11 cellular contexts compared by ENCODE assay signal in the genomic region with DNA sequence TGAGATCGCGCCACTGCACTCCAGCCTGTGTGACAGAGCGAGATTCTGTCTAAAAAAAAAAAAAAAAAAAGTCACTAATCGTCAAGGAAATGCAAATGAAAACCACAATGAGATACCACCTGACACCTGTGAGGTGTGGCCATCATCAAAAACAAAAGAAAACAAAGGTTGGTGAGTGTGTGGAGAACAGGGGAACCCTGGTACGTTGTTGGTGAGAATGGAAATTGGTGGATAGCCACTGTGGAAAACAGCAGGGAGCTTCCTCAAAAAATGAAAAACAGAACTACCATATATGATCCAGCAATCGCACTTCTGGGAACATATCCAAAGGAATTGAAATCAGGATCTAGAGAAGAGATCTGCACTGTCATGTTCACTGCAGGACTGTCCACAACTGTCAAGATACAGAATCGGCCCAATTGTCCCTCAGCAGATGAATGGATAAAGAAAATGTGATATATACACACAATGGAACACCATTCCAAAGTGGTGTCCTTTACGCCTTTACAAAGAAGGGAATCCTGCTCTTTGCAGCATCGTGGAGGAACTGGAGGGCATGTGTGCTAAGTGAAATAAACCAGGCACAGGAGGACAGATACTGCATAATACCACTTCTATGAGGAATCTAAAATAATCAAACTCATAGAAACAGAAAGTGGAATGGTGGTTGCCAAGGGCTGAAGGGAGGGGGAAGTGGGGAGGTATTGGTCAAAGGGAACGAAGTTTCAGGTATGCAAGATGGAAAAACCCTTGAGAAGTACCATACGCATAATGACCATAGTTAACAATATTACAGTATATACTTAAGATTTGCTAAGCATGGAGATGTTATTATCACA.
A peak's percentile ranks its signal among the peaks of the same experiment; 100 is the strongest.
DNase-seq lines count a peak whose midpoint lies in the region; ATAC-seq, FAIRE-seq and TF ChIP-seq lines count a peak whose summit lies in the region.
"Had no signal": no experiment of that assay in that cellular context is flagged by ENCODE, and none has a peak within 500 bp of the region (broad histone marks: within the 10 kb centered on the region; RNA-seq: fewer than 3 reads in every experiment).

No MANE protein-coding gene starts in this region.

- SMC1A ChIA-PET in GM12878 (lab: Charles Lee; ENCODE audit: uncharacterized antibody, unreplicated experiment) = interaction anchor here (0.8 to 2.3 kb wide), 17 partner anchors 9 to 348 kb away, joined by 3 to 8 read pairs (median 4); no protein-coding TSS in a partner anchor

- CTCF ChIA-PET in CD8-positive, alpha-beta memory T cell (lab: Charles Lee) = interaction anchor here (0.7 to 3.1 kb wide), 5 partner anchors 15 to 311 kb away, joined by 3 to 17 read pairs (median 4); no protein-coding TSS in a partner anchor
- CTCF ChIA-PET in GM12878 (lab: Yijun Ruan, JAX) = interaction anchor here (0.7 to 3.0 kb wide), 9 partner anchors 9 to 313 kb away, joined by 3 to 13 read pairs (median 5); no protein-coding TSS in a partner anchor

- H4K20me1 ChIP-seq in GM12878 (ENCODE audit: control insufficient read depth, insufficient read depth) = no peaks in the 10 kb centered on the region

- peak overlapping the region; percentile 7 for H3K4me3 ChIP-seq in CD8-positive, alpha-beta memory T cell (ENCODE audit: low read length)
- H3K4me3 ChIP-seq in GM12878 (peak overlapping the region; percentile 64), left lung (no peak overlapping the region)

- H3K9me3 ChIP-seq in CD8-positive, alpha-beta memory T cell (ENCODE audit: low read length) = no peaks in the 10 kb centered on the region
- peaks cover 2% of the 10 kb centered on the region; the same call in 1 of the 3 replicates for H3K9me3 ChIP-seq in GM12878 (replicated peaks; ENCODE audit: control insufficient read depth, insufficient read depth, low read length)
- H3K9me3 ChIP-seq in left lung = no peaks in the 10 kb centered on the region

- H3K4me3 Mint-ChIP-seq in CD8-positive, alpha-beta memory T cell = peak overlapping the region; percentile 64 to 87 (median 83)

- intact Hi-C loops in GM12878 (cut with micrococcal nuclease; ENCODE audit: unreplicated experiment) (loop anchor here (1.0 to 5.0 kb wide), 2 partner anchors 218 to 235 kb away; no protein-coding TSS in a partner anchor), left lung (cut with DNase I) (no loop called here), posterior cingulate gyrus (cut with DNase I) (no loop called here)

- peak; percentile 88 for FAIRE-seq in GM12878 (lab: Jason Lieb, UNC)
- FAIRE-seq: keratinocyte had no signal

- peaks cover 0 to 13% (median 3%) of the 10 kb centered on the region in 3 donors for H3K36me3 Mint-ChIP-seq in CD8-positive, alpha-beta memory T cell

- ATAC-seq in GM19467 (IDR thresholded peaks at IDR 0.05; ENCODE audit: unreplicated experiment) = peak; percentile 48
- peak; percentile 50 for ATAC-seq in HG03342 (IDR thresholded peaks at IDR 0.05; ENCODE audit: unreplicated experiment)
- peak; percentile 72 for ATAC-seq in GM12878
- no peak for ATAC-seq in left lung

- H3K4me2 ChIP-seq in GM12878 (ENCODE audit: control insufficient read depth, insufficient read depth) = peak overlapping the region; percentile 53

- H3K27me3 ChIP-seq in CD8-positive, alpha-beta memory T cell (ENCODE audit: insufficient read depth, low read length, poor library complexity, severe bottlenecking) = no peaks in the 10 kb centered on the region
- H3K27me3 ChIP-seq in GM12878 (replicated peaks in 1 of 2; ENCODE audit: control insufficient read depth in 2 of 2, insufficient read depth in 2 of 2, low read length in 1 of 2) (no peaks in the 10 kb centered on the region), left lung (no peaks in the 10 kb centered on the region)

- in situ Hi-C loops in GM12878 (cut with MboI) = no loop called here

- peak overlapping the region; percentile 4 to 95 (median 94) for H3K27ac Mint-ChIP-seq in CD8-positive, alpha-beta memory T cell

- POLR2A ChIA-PET in CD8-positive, alpha-beta memory T cell (lab: Charles Lee) = interaction anchor here (0.6 kb wide), 3 partner anchors 36 to 209 kb away, joined by 3 to 7 read pairs (median 3); no protein-coding TSS in a partner anchor
- POLR2A ChIA-PET in GM12878 (lab: Charles Lee) = interaction anchor here (0.6 to 2.2 kb wide), 6 partner anchors 14 to 728 kb away, joined by 3 to 8 read pairs (median 6); no protein-coding TSS in a partner anchor

- no peaks in the 10 kb centered on the region for H3K79me2 ChIP-seq in GM12878 (ENCODE audit: control insufficient read depth, insufficient read depth, low read length)

- no peak overlapping the region for H3K27ac ChIP-seq in CD8-positive, alpha-beta memory T cell (ENCODE audit: low read depth, low read length)
- H3K27ac ChIP-seq in GM12878 (ENCODE audit: control insufficient read depth, insufficient read depth) (peak overlapping the region; percentile 75), left lung (no peak overlapping the region)

- no peak for TF ChIP-seq POLR2A in GM12878 (IDR thresholded peaks at IDR 0.05; ENCODE audit: low read depth, low read length)

- H3K27me3 Mint-ChIP-seq in CD8-positive, alpha-beta memory T cell = no peaks in the 10 kb centered on the region

- peaks cover 42% of the 10 kb centered on the region for H3K4me1 ChIP-seq in CD8-positive, alpha-beta memory T cell (ENCODE audit: insufficient read depth, low read length)
- H3K4me1 ChIP-seq in GM12878 (ENCODE audit: control insufficient read depth, insufficient read depth, low read length) (peaks cover 34% of the 10 kb centered on the region), left lung (peaks cover 0 to 21% of the 10 kb centered on the region in 2 donors)

- H2AFZ ChIP-seq in GM12878 (ENCODE audit: control insufficient read depth, low read depth, low read length) = no peak overlapping the region

- WGBS in GM12878 (ENCODE audit: insufficient coverage, insufficient replicate concordance, low lambda C conversion rate, missing lambda C conversion rate) = under 1% methylated on average over 11 of the region's 11 CpGs

- peak in 4 of 5 donors; percentile 12 to 69 (median 61) for DNase-seq in CD8-positive, alpha-beta memory T cell
- DNase-seq in GM12878 (ENCODE audit: low read depth, low spot score) (peak; percentile 77), HPDE6-E6E7 (ENCODE audit: extremely low spot score) (no peak), left lung (no peak), posterior cingulate gyrus (no peak)
- DNase-seq in stimulated activated CD8-positive, alpha-beta memory T cell treated with anti-CD3 and anti-CD28 coated beads, Interleukin-4, amount 100 ng/mL, for 48 hours = no peak
- DNase-seq: DND-41, NCI-H226 had no signal

- peak; percentile 69 to 86 for TF ChIP-seq EP300 in GM12878 (IDR thresholded peaks at IDR 0.05; ENCODE audit: borderline replicate concordance in 1 of 2, control insufficient read depth in 1 of 2, low read depth in 2 of 2, low read length in 2 of 2)

- H3K36me3 ChIP-seq in CD8-positive, alpha-beta memory T cell (ENCODE audit: insufficient read depth, low read length) = no peaks in the 10 kb centered on the region
- no peaks in the 10 kb centered on the region for H3K36me3 ChIP-seq in GM12878 (ENCODE audit: control insufficient read depth in 2 of 2, insufficient read depth in 2 of 2, low read length in 1 of 2)
- H3K36me3 ChIP-seq in left lung = no peaks in the 10 kb centered on the region

- peaks cover 45 to 56% (median 56%) of the 10 kb centered on the region in 3 donors for H3K4me1 Mint-ChIP-seq in CD8-positive, alpha-beta memory T cell

- TF ChIP-seq RAD21 in GM12878 (IDR thresholded peaks at IDR 0.05; ENCODE audit: insufficient read depth, low read depth, low read length) = no peak

- RAD21 ChIA-PET in GM12878 (lab: Charles Lee; ENCODE audit: unreplicated experiment) = interaction anchor here (0.6 to 2.8 kb wide), 19 partner anchors 9 to 718 kb away, joined by 3 to 15 read pairs (median 4); no protein-coding TSS in a partner anchor

- H3K9ac ChIP-seq in GM12878 (ENCODE audit: control insufficient read depth, insufficient read depth, low read length) = peak overlapping the region; percentile 54; the same call in 1 of the 2 replicates

- no peaks in the 10 kb centered on the region for H3K9me3 Mint-ChIP-seq in CD8-positive, alpha-beta memory T cell

- TF ChIP-seq CTCF in GM12878 (IDR thresholded peaks at IDR 0.05 in 2 of 3, conservative IDR thresholded peaks at IDR 0.05 in 1 of 3; ENCODE audit: control insufficient read depth in 2 of 3, extremely low read depth in 1 of 3, insufficient read depth in 1 of 3, low read depth in 3 of 3, low read length in 3 of 3) (no peak), left lung (IDR thresholded peaks at IDR 0.05) (no peak)

- TSS peak; percentile 89 for BruUV-seq in GM12878 (replicated peaks; lab: Mats Ljungman, UMichigan)

TF ChIP-seq in GM12878, 131 proteins besides CTCF, POLR2A, EP300 and RAD21 (continues in another document):
- TF ChIP-seq HDAC6 (IDR thresholded peaks at IDR 0.05; ENCODE audit: unreplicated experiment) = no peak
- no peak for TF ChIP-seq MEF2B (IDR thresholded peaks at IDR 0.05; ENCODE audit: partially characterized antibody, poor library complexity, severe bottlenecking)
- TF ChIP-seq CREB1 (IDR thresholded peaks at IDR 0.05; ENCODE audit: low read depth) = no peak
- TF ChIP-seq PML (IDR thresholded peaks at IDR 0.05; ENCODE audit: low read length) = no peak
- no peak for TF ChIP-seq TCF7 (IDR thresholded peaks at IDR 0.05; ENCODE audit: borderline replicate concordance)
- TF ChIP-seq SMC3 (IDR thresholded peaks at IDR 0.05; ENCODE audit: borderline replicate concordance, low read length) = no peak
- no peak for TF ChIP-seq ZZZ3 (IDR thresholded peaks at IDR 0.05; ENCODE audit: control insufficient read depth, insufficient read length, low read depth)
- TF ChIP-seq CBX3 (IDR thresholded peaks at IDR 0.05; ENCODE audit: borderline replicate concordance, low read depth) = no peak

Comparison
In these comparisons a context has a peak if more than half of its experiments do, and no peak if none do; other contexts are left out.
1. DNase-seq: peak in CD8-positive, alpha-beta memory T cell (4 of 5) and GM12878 (single experiment); none in HPDE6-E6E7 (single experiment), left lung (0 of 2), posterior cingulate gyrus (0 of 10) and stimulated activated CD8-positive, alpha-beta memory T cell treated with anti-CD3 and anti-CD28 coated beads, Interleukin-4, amount 100 ng/mL, for 48 hours (single experiment).
2. H3K4me3 ChIP-seq: peak in CD8-positive, alpha-beta memory T cell (single experiment) and GM12878 (single experiment); none in left lung (0 of 2).